14 cellular contexts compared by ENCODE assay signal in the genomic region with DNA sequence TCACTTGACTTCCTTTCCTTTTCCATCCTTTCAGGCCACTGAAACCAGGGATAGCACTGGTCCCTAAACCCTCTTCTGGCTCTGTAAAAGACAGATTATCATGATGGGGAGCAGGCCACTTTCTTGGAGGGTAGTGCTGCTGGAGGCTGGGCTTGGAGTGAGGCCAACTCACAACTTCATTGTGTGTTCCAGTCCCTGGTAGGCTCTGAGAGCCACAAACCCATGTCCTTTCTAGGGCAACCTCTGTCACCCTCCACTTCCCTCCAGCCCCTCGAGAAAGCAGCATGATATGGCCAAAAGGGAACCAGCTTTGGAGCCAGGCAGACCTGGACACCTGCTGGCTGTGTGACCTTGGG. TPM values are rescaled to one million over a fixed set of nuclear protein-coding genes. Genes with fewer than 3 reads are reported as not detected.
DNase-seq lines count a peak whose midpoint lies in the region; ATAC-seq and TF ChIP-seq lines count a peak whose summit lies in the region.
"Had no signal": no experiment of that assay in that cellular context is flagged by ENCODE, and none has a peak within 500 bp of the region (broad histone marks: within the 10 kb centered on the region; RNA-seq: fewer than 3 reads in every experiment).

No MANE protein-coding gene starts in this region.

- no peak for TF ChIP-seq CTCF in uterus (IDR thresholded peaks at IDR 0.05)

- H3K4ac ChIP-seq in mesenchymal stem cell (ENCODE audit: low read depth in 1 of 2, low read length in 2 of 2), result peak overlapping the region in 1 of 2 experiments; percentile 25

- peaks cover 2% of the 10 kb centered on the region for H3K79me1 ChIP-seq in mesenchymal stem cell (replicated peaks; ENCODE audit: low read length, poor library complexity, severe bottlenecking)

- H3K4me1 ChIP-seq in right cardiac atrium (ENCODE audit: control insufficient read depth, insufficient read depth, low read length), result peaks cover 4% of the 10 kb centered on the region
- H3K4me1 ChIP-seq in mesenchymal stem cell (ENCODE audit: control insufficient read depth, insufficient read depth, low read depth, low read length), result peaks cover 18% of the 10 kb centered on the region
- peaks cover 0 to 21% of the 10 kb centered on the region in 2 donors for H3K4me1 ChIP-seq in uterus

- H3K14ac ChIP-seq in mesenchymal stem cell (ENCODE audit: low read length in 2 of 2), result no peak overlapping the region

- H3K23ac ChIP-seq in mesenchymal stem cell (ENCODE audit: low read length in 2 of 2), result no peak overlapping the region

- H2BK120ac ChIP-seq in mesenchymal stem cell (ENCODE audit: low read depth, low read length), result no peak overlapping the region

- H3K9me3 Mint-ChIP-seq in activated T-helper 17 cell treated with anti-CD3 and anti-CD28 coated beads, Interleukin-2, amount 50 U/mL, for 72 hours, result no peaks in the 10 kb centered on the region
- H3K9me3 Mint-ChIP-seq: CD14-positive monocyte had no signal

- no peak overlapping the region for H2BK5ac ChIP-seq in mesenchymal stem cell (ENCODE audit: low read depth, low read length, poor library complexity, severe bottlenecking)

- no peak overlapping the region for H3K4me2 ChIP-seq in mesenchymal stem cell (ENCODE audit: low read length, poor library complexity, severe bottlenecking)

- no peak overlapping the region for H4K91ac ChIP-seq in mesenchymal stem cell (ENCODE audit: low read length)

- H3K4me3 Mint-ChIP-seq in activated T-helper 17 cell treated with anti-CD3 and anti-CD28 coated beads, Interleukin-2, amount 50 U/mL, for 72 hours, result no peak overlapping the region
- H3K4me3 Mint-ChIP-seq: CD14-positive monocyte had no signal

- H3K27me3 Mint-ChIP-seq in activated T-helper 17 cell treated with anti-CD3 and anti-CD28 coated beads, Interleukin-2, amount 50 U/mL, for 72 hours, result no peaks in the 10 kb centered on the region

- H3K36me3 Mint-ChIP-seq in activated T-helper 17 cell treated with anti-CD3 and anti-CD28 coated beads, Interleukin-2, amount 50 U/mL, for 72 hours (ENCODE audit: low read depth), result peaks cover 35% of the 10 kb centered on the region

- peak; percentile 68 for DNase-seq in cardiac septum (ENCODE audit: low spot score)
- DNase-seq in right cardiac atrium, result no peak
- DNase-seq in mesenchymal stem cell, result no peak
- DNase-seq in uterus, result no peak
- no peak for DNase-seq in HEK293T (ENCODE audit: extremely low spot score)
- no peak for DNase-seq in NCI-H1930 (lab: John Stamatoyannopoulos, UW)
- DNase-seq: activated CD8-positive, alpha-beta memory T cell treated with anti-CD3 and anti-CD28 coated beads for 24 hours; NCI-H2227 treated with DMSO at 0.1 percent for 48 hours; occipital lobe; SIG-M5; stimulated activated CD4-positive, alpha-beta T cell treated with anti-CD3 and anti-CD28 coated beads, Interleukin-1b, Interleukin-23, amount 100 ng/mL, for 48 hours had no signal

- H3K27ac Mint-ChIP-seq in activated T-helper 17 cell treated with anti-CD3 and anti-CD28 coated beads, Interleukin-2, amount 50 U/mL, for 72 hours, result peak overlapping the region; percentile 66

- POLR2A ChIA-PET in HEK293T (lab: Yijun Ruan, JAX), result interaction anchor here (0.6 to 7.2 kb wide), 9 partner anchors 8 to 59 kb away, joined by 3 to 103 read pairs (median 4); partner anchors contain the start of genes CYB561A3 and TMEM138

- H3K27me3 ChIP-seq in right cardiac atrium (ENCODE audit: control insufficient read depth, insufficient read depth) (no peaks in the 10 kb centered on the region), mesenchymal stem cell (ENCODE audit: control insufficient read depth in 1 of 2, insufficient read depth in 1 of 2, low read length in 2 of 2) (no peaks in the 10 kb centered on the region), uterus (no peaks in the 10 kb centered on the region)

- H3K4me1 Mint-ChIP-seq in activated T-helper 17 cell treated with anti-CD3 and anti-CD28 coated beads, Interleukin-2, amount 50 U/mL, for 72 hours, result peaks cover 24% of the 10 kb centered on the region

- H2AK5ac ChIP-seq in mesenchymal stem cell (ENCODE audit: low read length, severe bottlenecking), result peak overlapping the region; percentile 18

- H3K4me3 ChIP-seq in right cardiac atrium (ENCODE audit: low read length) (no peak overlapping the region), mesenchymal stem cell (ENCODE audit: insufficient read depth in 1 of 2, low read depth in 1 of 2, low read length in 2 of 2) (no peak overlapping the region), uterus (no peak overlapping the region)

- TF ChIP-seq POLR2A in uterus (IDR thresholded peaks at IDR 0.05), result no peak

- ATAC-seq in right cardiac atrium, result no peak
- ATAC-seq in activated T-helper 17 cell treated with anti-CD3 and anti-CD28 coated beads, Interleukin-2, amount 50 U/mL, for 72 hours (replicated peaks), result no peak
- no peak for ATAC-seq in SK-N-SH treated with all-trans-retinoic acid at 6 μM for 48 hours

- CTCF ChIA-PET in HEK293T (lab: Yijun Ruan, JAX), result interaction anchor here (1.0 to 2.2 kb wide), 5 partner anchors 11 to 80 kb away, joined by 3 to 77 read pairs (median 7); no protein-coding TSS in a partner anchor

- no peak overlapping the region for H2BK15ac ChIP-seq in mesenchymal stem cell (ENCODE audit: low read depth, poor library complexity, severe bottlenecking)

- no peak overlapping the region for H3K18ac ChIP-seq in mesenchymal stem cell (ENCODE audit: low read depth in 1 of 2, low read length in 2 of 2)

- no peaks in the 10 kb centered on the region for H3K9me3 ChIP-seq in right cardiac atrium (ENCODE audit: control insufficient read depth, low read length)
- H3K9me3 ChIP-seq in mesenchymal stem cell (ENCODE audit: control insufficient read depth, low read length), result no peaks in the 10 kb centered on the region
- no peaks in the 10 kb centered on the region for H3K9me3 ChIP-seq in uterus

- H2BK12ac ChIP-seq in mesenchymal stem cell (ENCODE audit: low read length in 2 of 2), result no peak overlapping the region

- H3K36me3 ChIP-seq in mesenchymal stem cell (ENCODE audit: control insufficient read depth in 1 of 2, insufficient read depth in 2 of 2, low read depth in 1 of 2, low read length in 2 of 2), result peaks cover 15 to 22% of the 10 kb centered on the region in 2 experiments
- H3K36me3 ChIP-seq in uterus, result no peaks in the 10 kb centered on the region

- H3K27ac ChIP-seq in right cardiac atrium (ENCODE audit: low read length), result no peak overlapping the region
- H3K27ac ChIP-seq in mesenchymal stem cell (ENCODE audit: low read length, poor library complexity, severe bottlenecking), result no peak overlapping the region
- peak overlapping the region; percentile 55 to 93 for H3K27ac ChIP-seq in uterus

- 72% methylated on average over 1 of the region's 1 CpG for WGBS in right cardiac atrium
- WGBS in mesenchymal stem cell, result 67% methylated on average over 1 of the region's 1 CpG

- H2AFZ ChIP-seq in mesenchymal stem cell (ENCODE audit: low read depth, low read length), result no peak overlapping the region

- H3K9ac ChIP-seq in mesenchymal stem cell (ENCODE audit: low read length), result peak overlapping the region; percentile 61

- intact Hi-C loops in cardiac septum (cut with DNase I), result no loop called here
- intact Hi-C loops in right cardiac atrium (cut with DNase I), result loop anchor here in 2 of 4 donors (5.0 kb wide), 1 partner anchor 47 kb away; no protein-coding TSS in a partner anchor
- intact Hi-C loops in uterus (cut with DNase I; ENCODE audit: low total_unique reads), result no loop called here

- H4K8ac ChIP-seq in mesenchymal stem cell (ENCODE audit: low read length), result no peak overlapping the region

TF ChIP-seq in SK-N-SH treated with all-trans-retinoic acid at 6 μM for 48 hours, 23 proteins besides CTCF, POLR2A, EP300 and RAD21 (continues in another document):
- TF ChIP-seq GLIS3 (CRISPR knock-in tag; IDR thresholded peaks at IDR 0.05) (no peak), RARB (CRISPR knock-in tag; IDR thresholded peaks at IDR 0.05) (no peak), ISL1 (CRISPR knock-in tag; IDR thresholded peaks at IDR 0.05) (no peak)

TF ChIP-seq in HEK293T, 16 proteins besides CTCF, POLR2A, EP300 and RAD21:
- TF ChIP-seq SP1 (IDR thresholded peaks at IDR 0.05) (no peak), SUZ12 (IDR thresholded peaks at IDR 0.05) (no peak), LEF1 (IDR thresholded peaks at IDR 0.05; ENCODE audit: borderline replicate concordance) (no peak)

RNA-seq across cellular contexts. Expression of gene TKFC, which starts 2.3 kb away (rescaled TPM):
- total RNA-seq in cardiac septum (21.9 TPM), right cardiac atrium (10 to 100 TPM; 12.7 to 19.0 (median 16.7) TPM), uterus (10 to 100 TPM in 2 of 4 donors, 1 to 10 TPM in 2; 3.6 to 28.5 (median 11.9) TPM)
- 15.7 TPM for polyA plus RNA-seq in right cardiac atrium
- total RNA-seq in activated T-helper 17 cell treated with anti-CD3 and anti-CD28 coated beads, Interleukin-2, amount 50 U/mL, for 72 hours, result 10 to 100 TPM; 32.6 to 32.9 TPM
- polyA plus RNA-seq in mesenchymal stem cell (2013, experiment 1 of 2), result 9.3 TPM
- polyA plus RNA-seq in mesenchymal stem cell (2013, experiment 2 of 2), result 9.6 TPM

RNA-seq across cellular contexts. Expression of gene DDB1, which starts 2.4 kb away (rescaled TPM):
- total RNA-seq in cardiac septum (125 TPM), right cardiac atrium (100 to 1,000 TPM; 126 to 132 (median 130) TPM), uterus (100 to 1,000 TPM in 3 of 4 donors, 10 to 100 TPM in 1; 87.9 to 231 (median 155) TPM)
- 103 TPM for polyA plus RNA-seq in right cardiac atrium
- total RNA-seq in activated T-helper 17 cell treated with anti-CD3 and anti-CD28 coated beads, Interleukin-2, amount 50 U/mL, for 72 hours, result 100 to 1,000 TPM; 211 to 344 TPM
- 93.9 TPM for polyA plus RNA-seq in mesenchymal stem cell (2013, experiment 1 of 2)
- 91.2 TPM for polyA plus RNA-seq in mesenchymal stem cell (2013, experiment 2 of 2)

RNA-seq across cellular contexts. Expression of gene CYB561A3, which starts 26.3 kb away (rescaled TPM):
- total RNA-seq in cardiac septum, result 11.2 TPM
- 10 to 100 TPM; 15.0 to 18.5 (median 17.9) TPM for total RNA-seq in right cardiac atrium
- 11.6 TPM for polyA plus RNA-seq in right cardiac atrium
- 10 to 100 TPM; 46.5 to 62.3 TPM for total RNA-seq in activated T-helper 17 cell treated with anti-CD3 and anti-CD28 coated beads, Interleukin-2, amount 50 U/mL, for 72 hours
- polyA plus RNA-seq in mesenchymal stem cell (2013, experiment 1 of 2), result 33.2 TPM
- polyA plus RNA-seq in mesenchymal stem cell (2013, experiment 2 of 2), result 32.4 TPM
- 10 to 100 TPM; 11.3 to 43.6 (median 21.2) TPM for total RNA-seq in uterus

RNA-seq across cellular contexts. Expression of gene TMEM138, which starts 26.8 kb away (rescaled TPM):
- total RNA-seq in cardiac septum, result 17.9 TPM
- 10 to 100 TPM; 24.0 to 27.4 (median 26.9) TPM for total RNA-seq in right cardiac atrium
- 23.9 TPM for polyA plus RNA-seq in right cardiac atrium
- total RNA-seq in activated T-helper 17 cell treated with anti-CD3 and anti-CD28 coated beads, Interleukin-2, amount 50 U/mL, for 72 hours, result 10 to 100 TPM; 30.6 to 47.9 TPM
- polyA plus RNA-seq in mesenchymal stem cell (2013, experiment 1 of 2), result 68.7 TPM
- 67.7 TPM for polyA plus RNA-seq in mesenchymal stem cell (2013, experiment 2 of 2)
- 10 to 100 TPM; 12.0 to 81.5 (median 20.9) TPM for total RNA-seq in uterus

RNA-seq across cellular contexts. Expression of gene VWCE, which starts 40.2 kb away (rescaled TPM):
- 0.59 TPM for total RNA-seq in cardiac septum
- 1 to 10 TPM in 3 of 4 donors, under 1 TPM in 1; 0.97 to 2.2 (median 1.3) TPM for total RNA-seq in right cardiac atrium
- 0.70 TPM for polyA plus RNA-seq in right cardiac atrium
- 10 to 100 TPM in 1 of 2 donors, 1 to 10 TPM in 1; 8.6 to 11.1 TPM for total RNA-seq in activated T-helper 17 cell treated with anti-CD3 and anti-CD28 coated beads, Interleukin-2, amount 50 U/mL, for 72 hours
- polyA plus RNA-seq in mesenchymal stem cell (2013, experiment 1 of 2), result 0.65 TPM
- 0.58 TPM for polyA plus RNA-seq in mesenchymal stem cell (2013, experiment 2 of 2)
- 1 to 10 TPM in 2 of 4 donors, under 1 TPM in 2; 0.51 to 6.5 (median 1.2) TPM for total RNA-seq in uterus

Comparison
In these comparisons a context has a peak if more than half of its experiments do, and no peak if none do; other contexts are left out.
1. H3K27ac ChIP-seq: peak in uterus (2 of 2); none in right cardiac atrium (single experiment) and mesenchymal stem cell (single experiment).